1 cellular context compared by ENCODE assay signal in the genomic region with DNA sequence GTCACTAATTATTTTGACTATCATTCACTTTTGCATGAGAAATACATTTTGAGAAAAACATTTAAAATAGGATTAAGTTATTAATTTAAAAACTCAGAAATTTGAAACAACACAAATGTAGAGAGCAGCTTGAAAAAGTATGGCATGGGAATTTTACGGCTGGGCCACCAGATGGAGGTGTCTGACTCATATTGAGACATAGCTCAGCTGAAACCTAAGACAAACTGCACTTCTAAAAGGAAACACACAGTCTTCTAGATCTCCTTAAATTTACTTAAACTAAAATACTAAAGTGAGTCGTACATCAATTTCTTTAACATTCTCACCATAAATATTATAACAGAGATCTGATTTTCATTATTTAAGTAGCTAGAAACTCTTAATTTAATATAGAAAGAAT.
TF ChIP-seq lines count a peak whose summit lies in the region.

No MANE protein-coding gene starts in this region.

TF ChIP-seq in GM12878, 131 proteins besides CTCF, POLR2A, EP300 and RAD21:
- no peak for TF ChIP-seq POLR2AphosphoS2 (IDR thresholded peaks at IDR 0.05; ENCODE audit: low read depth, low read length)
- no peak for TF ChIP-seq TAF1 (IDR thresholded peaks at IDR 0.05; ENCODE audit: borderline replicate concordance, low read depth, low read length)
- TF ChIP-seq KAT2A (conservative IDR thresholded peaks at IDR 0.05; ENCODE audit: control insufficient read depth, low read depth, low read length): no peak
- no peak for TF ChIP-seq SMARCA5 (IDR thresholded peaks at IDR 0.05)
- TF ChIP-seq RB1 (IDR thresholded peaks at IDR 0.05; ENCODE audit: borderline replicate concordance): no peak
